20 cellular contexts compared by ENCODE assay signal in genomic region chr10:19518109-19518508, GRCh38.
A peak's percentile ranks its signal among the peaks of the same experiment; 100 is the strongest.
DNase-seq lines count a peak whose midpoint lies in the region; FAIRE-seq and TF ChIP-seq lines count a peak whose summit lies in the region.
"Had no signal": no experiment of that assay in that cellular context is flagged by ENCODE, and none has a peak within 500 bp of the region (broad histone marks: within the 10 kb centered on the region; RNA-seq: fewer than 3 reads in every experiment).

No MANE protein-coding gene starts in this region.

- no peak overlapping the region for H3K27ac ChIP-seq in SK-N-SH (ENCODE audit: low read depth in 2 of 2, low read length in 1 of 2)
- H3K27ac ChIP-seq: BLaER1 had no signal

- no peaks in the 10 kb centered on the region for H3F3A ChIP-seq in SK-N-SH (replicated peaks; ENCODE audit: insufficient read depth)

- TF ChIP-seq EP300 in SK-N-SH (IDR thresholded peaks at IDR 0.05; ENCODE audit: borderline replicate concordance in 1 of 2, low read depth in 1 of 2, low read length in 1 of 2): peak in 1 of 2 experiments; percentile 42; a peak in 1 of 4 replicates

- CTCF ChIA-PET in SK-N-SH (lab: Yijun Ruan, JAX): no interaction called here

- no peak for TF ChIP-seq RAD21 in SK-N-SH (IDR thresholded peaks at IDR 0.05; ENCODE audit: low read length)

- no peak overlapping the region for H3K4me2 ChIP-seq in SK-N-SH
- H3K4me2 ChIP-seq: BLaER1 had no signal

- H3K36me3 ChIP-seq in SK-N-SH (replicated peaks in 1 of 2; ENCODE audit: control insufficient read depth in 1 of 2, insufficient read depth in 2 of 2, low read length in 1 of 2): no peaks in the 10 kb centered on the region
- H3K36me3 ChIP-seq: BE2C, BLaER1 had no signal

- H3K79me2 ChIP-seq in SK-N-SH (ENCODE audit: insufficient read depth): no peaks in the 10 kb centered on the region

- POLR2A ChIA-PET in SK-N-SH (lab: Yijun Ruan, JAX): no interaction called here

- no peaks in the 10 kb centered on the region for H3K9me2 ChIP-seq in SK-N-SH

- no peak overlapping the region for H3K9ac ChIP-seq in SK-N-SH
- H3K9ac ChIP-seq: BLaER1 had no signal

- no peak for TF ChIP-seq CTCF in SK-N-SH (IDR thresholded peaks at IDR 0.05)

- no peaks in the 10 kb centered on the region; a peak in 1 of 4 replicates for H3K4me1 ChIP-seq in SK-N-SH (ENCODE audit: control insufficient read depth in 1 of 2, insufficient read depth in 2 of 2, low read depth in 1 of 2, low read length in 1 of 2)
- H3K4me1 ChIP-seq: BE2C, BLaER1 had no signal

- no peak overlapping the region for H2AFZ ChIP-seq in SK-N-SH (ENCODE audit: low read depth)

- H3K4me3 ChIP-seq in SK-N-SH (ENCODE audit: low read depth in 2 of 2, low read length in 1 of 2): no peak overlapping the region
- H3K4me3 ChIP-seq: BLaER1 had no signal

- no peaks in the 10 kb centered on the region for H3K9me3 ChIP-seq in SK-N-SH
- H3K9me3 ChIP-seq: BE2C had no signal

- no peaks in the 10 kb centered on the region for H3K27me3 ChIP-seq in SK-N-SH (ENCODE audit: insufficient read depth)
- H3K27me3 ChIP-seq: BE2C, BLaER1 had no signal

- peak; percentile 82 for FAIRE-seq in endometrium (lab: Jason Lieb, UNC)
- FAIRE-seq: A204.1, G401.6, GM12891 had no signal

- no peaks in the 10 kb centered on the region for H4K20me1 ChIP-seq in SK-N-SH (ENCODE audit: insufficient read depth)
- H4K20me1 ChIP-seq: BLaER1 had no signal

- peak; percentile 11 for DNase-seq in SK-N-SH
- DNase-seq in stimulated activated CD4-positive, alpha-beta T cell treated with anti-CD3 and anti-CD28 coated beads, Interleukin-1b, Interleukin-23, amount 100 ng/mL, for 48 hours: no peak
- no peak for DNase-seq in DMS153 (lab: John Stamatoyannopoulos, UW)
- DNase-seq in activated gamma-delta T cell (lab: John Stamatoyannopoulos, UW): no peak
- DNase-seq: 8988T; ACHN; C1 segment of cervical spinal cord; CD4-positive, alpha-beta memory T cell; CD4-positive, CD25-positive, alpha-beta regulatory T cell; CD8-positive, alpha-beta memory T cell; COR-L47; DMS 273 treated with DMSO at 0.1 percent for 48 hours; DMS79 treated with DMSO at 0.1 percent for 48 hours; GF-D8 had no signal

TF ChIP-seq in SK-N-SH, 30 proteins besides CTCF, POLR2A, EP300 and RAD21:
- TF ChIP-seq YY1 (IDR thresholded peaks at IDR 0.05; ENCODE audit: low read depth) (no peak), SIN3A (IDR thresholded peaks at IDR 0.05; ENCODE audit: borderline replicate concordance, low read depth, low read length) (no peak), RCOR1 (IDR thresholded peaks at IDR 0.05; ENCODE audit: low read length) (no peak), RFX5 (IDR thresholded peaks at IDR 0.05; ENCODE audit: low read length) (peak; percentile 77; the same call in 1 of the 2 replicates), FOSL2 (IDR thresholded peaks at IDR 0.05; ENCODE audit: borderline replicate concordance, low read depth) (no peak), MXI1 (IDR thresholded peaks at IDR 0.05; ENCODE audit: low read depth, low read length) (no peak), MEF2A (IDR thresholded peaks at IDR 0.05; ENCODE audit: borderline replicate concordance, low read depth) (no peak)
